ENCODE assay signal across 8 cellular contexts in genomic region chr17:81833921-81834830, GRCh38. TPM values are rescaled to one million over a fixed set of nuclear protein-coding genes. Genes with fewer than 3 reads are reported as not detected.
DNase-seq lines count a peak whose midpoint lies in the region; ATAC-seq, FAIRE-seq and TF ChIP-seq lines count a peak whose summit lies in the region.

No MANE protein-coding gene starts in this region.

- intact Hi-C loops in left ventricle myocardium inferior (cut with micrococcal nuclease) (no loop called here), Right ventricle myocardium inferior (cut with DNase I) (loop anchor here (1.0 kb wide), 1 partner anchor 26 kb away; the partner anchor contains the start of gene P4HB)

- H3K27ac Mint-ChIP-seq in brain = peak overlapping the region; percentile 75 to 97 (median 94)

- peaks cover 44% of the 10 kb centered on the region for H3K4me1 ChIP-seq in left ventricle myocardium inferior

- H3K4me3 ChIP-seq in left ventricle myocardium inferior = peak overlapping the region; percentile 96

- peak; percentile 20 for FAIRE-seq in urothelium cell line (lab: Jason Lieb, UNC)

- H3K4me1 Mint-ChIP-seq in brain = peaks cover 48% of the 10 kb centered on the region

- no peaks in the 10 kb centered on the region for H3K9me3 ChIP-seq in left ventricle myocardium inferior (replicated peaks)

- peaks cover 4% of the 10 kb centered on the region for H3K27me3 Mint-ChIP-seq in brain

- peak overlapping the region; percentile 88 for H3K27ac ChIP-seq in left ventricle myocardium inferior (replicated peaks)

- peak overlapping the region; percentile 88 to 92 (median 90) for H3K4me3 Mint-ChIP-seq in brain

- no peaks in the 10 kb centered on the region for H3K36me3 ChIP-seq in left ventricle myocardium inferior

- no peaks in the 10 kb centered on the region for H3K9me3 Mint-ChIP-seq in brain

- peaks cover 5% of the 10 kb centered on the region for H3K36me3 Mint-ChIP-seq in brain

- TF ChIP-seq CTCF in left ventricle myocardium inferior (IDR thresholded peaks at IDR 0.05; ENCODE audit: borderline replicate concordance) (no peak), brain (conservative IDR thresholded peaks at IDR 0.05) (no peak)

- no peaks in the 10 kb centered on the region for H3K27me3 ChIP-seq in left ventricle myocardium inferior (ENCODE audit: low read depth)

- ATAC-seq in Right ventricle myocardium inferior (no peak), HG03354 (IDR thresholded peaks at IDR 0.05; ENCODE audit: poor library complexity, severe bottlenecking, unreplicated experiment) (no peak), GM19397 (IDR thresholded peaks at IDR 0.05; ENCODE audit: unreplicated experiment) (no peak)

- DNase-seq in left ventricle myocardium inferior (no peak), Right ventricle myocardium inferior (ENCODE audit: missing footprints) (no peak), mesenteric fat pad (ENCODE audit: low spot score) (peak; percentile 89), urothelium cell line (ENCODE audit: low spot score) (no peak), AG20443 (ENCODE audit: low spot score) (no peak)

RNA-seq across cellular contexts. Expression of gene PPP1R27, which starts 0.7 kb away (rescaled TPM):
- total RNA-seq in left ventricle myocardium inferior = 0.25 TPM
- not detected for total RNA-seq in Right ventricle myocardium inferior
- not detected for polyA plus RNA-seq in brain (ENCODE audit: insufficient read depth, low read depth, low replicate concordance)
- not detected for total RNA-seq in mesenteric fat pad

RNA-seq across cellular contexts. Expression of gene MCRIP1, which starts 1.1 kb away (rescaled TPM):
- 110 TPM for total RNA-seq in left ventricle myocardium inferior
- total RNA-seq in Right ventricle myocardium inferior = 109 TPM
- 350 TPM for polyA plus RNA-seq in brain (ENCODE audit: insufficient read depth, low read depth, low replicate concordance)
- total RNA-seq in mesenteric fat pad = 63.2 TPM

RNA-seq across cellular contexts. Expression of gene P4HB, which starts 26.2 kb away (rescaled TPM):
- total RNA-seq in left ventricle myocardium inferior (267 TPM), Right ventricle myocardium inferior (355 TPM), mesenteric fat pad (575 TPM)
- polyA plus RNA-seq in brain (ENCODE audit: insufficient read depth, low read depth, low replicate concordance) = 310 TPM

RNA-seq across cellular contexts. Expression of gene GCGR, which starts 30.2 kb away (rescaled TPM):
- total RNA-seq in left ventricle myocardium inferior = not detected
- not detected for total RNA-seq in Right ventricle myocardium inferior
- not detected for polyA plus RNA-seq in brain (ENCODE audit: insufficient read depth, low read depth, low replicate concordance)
- total RNA-seq in mesenteric fat pad = 0.26 TPM

RNA-seq across cellular contexts. Expression of gene ARHGDIA, which starts 37.0 kb away (rescaled TPM):
- 95.1 TPM for total RNA-seq in left ventricle myocardium inferior
- 126 TPM for total RNA-seq in Right ventricle myocardium inferior
- 480 TPM for polyA plus RNA-seq in brain (ENCODE audit: insufficient read depth, low read depth, low replicate concordance)
- total RNA-seq in mesenteric fat pad = 521 TPM
